Comparison of ENCODE assay signal across 1 cellular context in the genomic region with DNA sequence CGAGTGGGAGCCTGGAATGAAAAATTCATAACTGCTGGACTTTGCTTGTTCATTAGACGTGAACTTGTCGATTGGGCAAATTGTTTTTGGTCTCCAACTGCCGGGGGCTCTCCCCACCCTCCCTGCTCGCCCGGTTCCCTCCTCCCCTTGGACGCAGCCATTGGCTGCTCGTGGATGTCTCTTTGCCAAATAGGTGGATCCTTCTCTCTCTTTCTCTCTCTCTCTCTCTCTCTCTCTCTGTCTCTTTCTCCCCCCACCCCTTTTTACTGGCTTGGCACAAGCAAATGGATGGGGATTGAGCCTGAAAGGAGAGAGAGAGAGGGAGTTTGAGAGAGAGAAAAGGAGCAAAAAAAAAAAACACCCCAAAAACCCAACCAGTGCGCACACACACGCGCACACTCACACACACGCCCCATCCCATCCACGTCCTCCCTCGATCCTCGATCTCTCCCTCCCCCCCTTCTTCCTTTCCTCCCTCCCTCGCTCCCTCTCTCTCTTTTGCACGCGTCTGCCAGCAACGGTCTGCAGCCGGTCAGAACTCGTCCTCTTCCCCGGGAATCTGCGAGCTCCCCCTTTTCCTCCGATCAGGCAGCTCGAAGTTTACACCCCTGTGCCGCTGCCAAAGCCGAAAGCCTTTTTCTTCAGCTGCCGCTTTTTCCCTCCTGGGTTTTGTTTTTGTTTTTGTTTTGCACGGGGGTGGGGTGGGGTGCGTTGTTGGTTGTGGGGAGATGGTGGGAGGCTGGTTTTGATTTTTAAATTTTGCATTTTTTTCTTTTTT.
A peak's percentile ranks its signal among the peaks of the same experiment; 100 is the strongest.
TF ChIP-seq lines count a peak whose summit lies in the region.

No MANE protein-coding gene starts in this region.

TF ChIP-seq in HepG2, 621 proteins besides CTCF, POLR2A, EP300 and RAD21 (continued from another document and continues in another):
- TF ChIP-seq, protein P1, sequence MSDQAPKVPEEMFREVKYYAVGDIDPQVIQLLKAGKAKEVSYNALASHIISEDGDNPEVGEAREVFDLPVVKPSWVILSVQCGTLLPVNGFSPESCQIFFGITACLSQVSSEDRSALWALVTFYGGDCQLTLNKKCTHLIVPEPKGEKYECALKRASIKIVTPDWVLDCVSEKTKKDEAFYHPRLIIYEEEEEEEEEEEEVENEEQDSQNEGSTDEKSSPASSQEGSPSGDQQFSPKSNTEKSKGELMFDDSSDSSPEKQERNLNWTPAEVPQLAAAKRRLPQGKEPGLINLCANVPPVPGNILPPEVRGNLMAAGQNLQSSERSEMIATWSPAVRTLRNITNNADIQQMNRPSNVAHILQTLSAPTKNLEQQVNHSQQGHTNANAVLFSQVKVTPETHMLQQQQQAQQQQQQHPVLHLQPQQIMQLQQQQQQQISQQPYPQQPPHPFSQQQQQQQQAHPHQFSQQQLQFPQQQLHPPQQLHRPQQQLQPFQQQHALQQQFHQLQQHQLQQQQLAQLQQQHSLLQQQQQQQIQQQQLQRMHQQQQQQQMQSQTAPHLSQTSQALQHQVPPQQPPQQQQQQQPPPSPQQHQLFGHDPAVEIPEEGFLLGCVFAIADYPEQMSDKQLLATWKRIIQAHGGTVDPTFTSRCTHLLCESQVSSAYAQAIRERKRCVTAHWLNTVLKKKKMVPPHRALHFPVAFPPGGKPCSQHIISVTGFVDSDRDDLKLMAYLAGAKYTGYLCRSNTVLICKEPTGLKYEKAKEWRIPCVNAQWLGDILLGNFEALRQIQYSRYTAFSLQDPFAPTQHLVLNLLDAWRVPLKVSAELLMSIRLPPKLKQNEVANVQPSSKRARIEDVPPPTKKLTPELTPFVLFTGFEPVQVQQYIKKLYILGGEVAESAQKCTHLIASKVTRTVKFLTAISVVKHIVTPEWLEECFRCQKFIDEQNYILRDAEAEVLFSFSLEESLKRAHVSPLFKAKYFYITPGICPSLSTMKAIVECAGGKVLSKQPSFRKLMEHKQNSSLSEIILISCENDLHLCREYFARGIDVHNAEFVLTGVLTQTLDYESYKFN (CRISPR knock-in tag; conservative IDR thresholded peaks at IDR 0.05): no peak; the same call in 1 of the 2 replicates
- TF ChIP-seq KAT7 (CRISPR knock-in tag; IDR thresholded peaks at IDR 0.05; ENCODE audit: borderline replicate concordance) (0 out of 2 replicates have a peak, but pooled peaks have one; percentile 30), GLI4 (CRISPR knock-in tag; IDR thresholded peaks at IDR 0.05; ENCODE audit: borderline replicate concordance) (no peak), ZIK1 (CRISPR knock-in tag; IDR thresholded peaks at IDR 0.05; ENCODE audit: borderline replicate concordance, low read depth) (no peak; the same call in 1 of the 2 replicates), ZNF569 (CRISPR knock-in tag; IDR thresholded peaks at IDR 0.05; ENCODE audit: borderline replicate concordance) (no peak), POLR2G (IDR thresholded peaks at IDR 0.05; ENCODE audit: low read depth, low read length) (peak; percentile 61), ATF7 (IDR thresholded peaks at IDR 0.05) (no peak), ATF7 (CRISPR knock-in tag; IDR thresholded peaks at IDR 0.05) (no peak), PHF21A (CRISPR knock-in tag; IDR thresholded peaks at IDR 0.05) (peak; percentile 72; the same call in 1 of the 2 replicates), RNF2 (conservative IDR thresholded peaks at IDR 0.05; ENCODE audit: low read depth) (no peak), ADNP (CRISPR knock-in tag; IDR thresholded peaks at IDR 0.05) (no peak), ZNF20 (CRISPR knock-in tag; IDR thresholded peaks at IDR 0.05) (no peak), SOX13 (IDR thresholded peaks at IDR 0.05) (0 out of 2 replicates have a peak, but pooled peaks have one; percentile 25), SOX13 (CRISPR knock-in tag; conservative IDR thresholded peaks at IDR 0.05 in 1 of 2, IDR thresholded peaks at IDR 0.05 in 1 of 2) (peak in 1 of 2 experiments; percentile 6; a peak in 1 of 4 replicates), ZNF724P (CRISPR knock-in tag; IDR thresholded peaks at IDR 0.05; ENCODE audit: borderline replicate concordance) (no peak), STAG1 (CRISPR knock-in tag; IDR thresholded peaks at IDR 0.05) (no peak), CCDC6 (CRISPR knock-in tag; IDR thresholded peaks at IDR 0.05) (no peak), FOSL1 (CRISPR knock-in tag; IDR thresholded peaks at IDR 0.05; ENCODE audit: borderline replicate concordance) (no peak), PHF20 (CRISPR knock-in tag; IDR thresholded peaks at IDR 0.05) (no peak), ZNF768 (CRISPR knock-in tag; IDR thresholded peaks at IDR 0.05) (no peak), ZNF124 (CRISPR knock-in tag; IDR thresholded peaks at IDR 0.05) (no peak; the same call in 1 of the 2 replicates), MEIS2 (CRISPR knock-in tag; IDR thresholded peaks at IDR 0.05) (no peak), RFXAP (CRISPR knock-in tag; IDR thresholded peaks at IDR 0.05; ENCODE audit: borderline replicate concordance) (peak; percentile 62; the same call in 1 of the 2 replicates), ZNF501 (CRISPR knock-in tag; IDR thresholded peaks at IDR 0.05) (no peak), ZNF3 (CRISPR knock-in tag; IDR thresholded peaks at IDR 0.05) (no peak), ZSCAN29 (CRISPR knock-in tag; conservative IDR thresholded peaks at IDR 0.05) (no peak), FOSL2 (CRISPR knock-in tag; IDR thresholded peaks at IDR 0.05) (no peak; the same call in 1 of the 2 replicates), ZNF75D (CRISPR knock-in tag; IDR thresholded peaks at IDR 0.05; ENCODE audit: borderline replicate concordance) (no peak)
- TF ChIP-seq, protein P2, sequence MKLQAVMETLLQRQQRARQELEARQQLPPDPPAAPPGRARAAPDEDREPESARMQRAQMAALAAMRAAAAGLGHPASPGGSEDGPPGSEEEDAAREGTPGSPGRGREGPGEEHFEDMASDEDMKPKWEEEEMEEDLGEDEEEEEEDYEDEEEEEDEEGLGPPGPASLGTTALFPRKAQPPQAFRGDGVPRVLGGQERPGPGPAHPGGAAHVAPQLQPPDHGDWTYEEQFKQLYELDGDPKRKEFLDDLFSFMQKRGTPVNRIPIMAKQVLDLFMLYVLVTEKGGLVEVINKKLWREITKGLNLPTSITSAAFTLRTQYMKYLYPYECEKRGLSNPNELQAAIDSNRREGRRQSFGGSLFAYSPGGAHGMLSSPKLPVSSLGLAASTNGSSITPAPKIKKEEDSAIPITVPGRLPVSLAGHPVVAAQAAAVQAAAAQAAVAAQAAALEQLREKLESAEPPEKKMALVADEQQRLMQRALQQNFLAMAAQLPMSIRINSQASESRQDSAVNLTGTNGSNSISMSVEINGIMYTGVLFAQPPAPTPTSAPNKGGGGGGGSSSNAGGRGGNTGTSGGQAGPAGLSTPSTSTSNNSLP (IDR thresholded peaks at IDR 0.05; ENCODE audit: low read depth, low read length): no peak
- TF ChIP-seq, protein P3, sequence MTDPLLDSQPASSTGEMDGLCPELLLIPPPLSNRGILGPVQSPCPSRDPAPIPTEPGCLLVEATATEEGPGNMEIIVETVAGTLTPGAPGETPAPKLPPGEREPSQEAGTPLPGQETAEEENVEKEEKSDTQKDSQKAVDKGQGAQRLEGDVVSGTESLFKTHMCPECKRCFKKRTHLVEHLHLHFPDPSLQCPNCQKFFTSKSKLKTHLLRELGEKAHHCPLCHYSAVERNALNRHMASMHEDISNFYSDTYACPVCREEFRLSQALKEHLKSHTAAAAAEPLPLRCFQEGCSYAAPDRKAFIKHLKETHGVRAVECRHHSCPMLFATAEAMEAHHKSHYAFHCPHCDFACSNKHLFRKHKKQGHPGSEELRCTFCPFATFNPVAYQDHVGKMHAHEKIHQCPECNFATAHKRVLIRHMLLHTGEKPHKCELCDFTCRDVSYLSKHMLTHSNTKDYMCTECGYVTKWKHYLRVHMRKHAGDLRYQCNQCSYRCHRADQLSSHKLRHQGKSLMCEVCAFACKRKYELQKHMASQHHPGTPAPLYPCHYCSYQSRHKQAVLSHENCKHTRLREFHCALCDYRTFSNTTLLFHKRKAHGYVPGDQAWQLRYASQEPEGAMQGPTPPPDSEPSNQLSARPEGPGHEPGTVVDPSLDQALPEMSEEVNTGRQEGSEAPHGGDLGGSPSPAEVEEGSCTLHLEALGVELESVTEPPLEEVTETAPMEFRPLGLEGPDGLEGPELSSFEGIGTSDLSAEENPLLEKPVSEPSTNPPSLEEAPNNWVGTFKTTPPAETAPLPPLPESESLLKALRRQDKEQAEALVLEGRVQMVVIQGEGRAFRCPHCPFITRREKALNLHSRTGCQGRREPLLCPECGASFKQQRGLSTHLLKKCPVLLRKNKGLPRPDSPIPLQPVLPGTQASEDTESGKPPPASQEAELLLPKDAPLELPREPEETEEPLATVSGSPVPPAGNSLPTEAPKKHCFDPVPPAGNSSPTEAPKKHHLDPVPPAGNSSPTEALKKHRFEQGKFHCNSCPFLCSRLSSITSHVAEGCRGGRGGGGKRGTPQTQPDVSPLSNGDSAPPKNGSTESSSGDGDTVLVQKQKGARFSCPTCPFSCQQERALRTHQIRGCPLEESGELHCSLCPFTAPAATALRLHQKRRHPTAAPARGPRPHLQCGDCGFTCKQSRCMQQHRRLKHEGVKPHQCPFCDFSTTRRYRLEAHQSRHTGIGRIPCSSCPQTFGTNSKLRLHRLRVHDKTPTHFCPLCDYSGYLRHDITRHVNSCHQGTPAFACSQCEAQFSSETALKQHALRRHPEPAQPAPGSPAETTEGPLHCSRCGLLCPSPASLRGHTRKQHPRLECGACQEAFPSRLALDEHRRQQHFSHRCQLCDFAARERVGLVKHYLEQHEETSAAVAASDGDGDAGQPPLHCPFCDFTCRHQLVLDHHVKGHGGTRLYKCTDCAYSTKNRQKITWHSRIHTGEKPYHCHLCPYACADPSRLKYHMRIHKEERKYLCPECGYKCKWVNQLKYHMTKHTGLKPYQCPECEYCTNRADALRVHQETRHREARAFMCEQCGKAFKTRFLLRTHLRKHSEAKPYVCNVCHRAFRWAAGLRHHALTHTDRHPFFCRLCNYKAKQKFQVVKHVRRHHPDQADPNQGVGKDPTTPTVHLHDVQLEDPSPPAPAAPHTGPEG (CRISPR knock-in tag; IDR thresholded peaks at IDR 0.05): no peak
- TF ChIP-seq, protein P4, sequence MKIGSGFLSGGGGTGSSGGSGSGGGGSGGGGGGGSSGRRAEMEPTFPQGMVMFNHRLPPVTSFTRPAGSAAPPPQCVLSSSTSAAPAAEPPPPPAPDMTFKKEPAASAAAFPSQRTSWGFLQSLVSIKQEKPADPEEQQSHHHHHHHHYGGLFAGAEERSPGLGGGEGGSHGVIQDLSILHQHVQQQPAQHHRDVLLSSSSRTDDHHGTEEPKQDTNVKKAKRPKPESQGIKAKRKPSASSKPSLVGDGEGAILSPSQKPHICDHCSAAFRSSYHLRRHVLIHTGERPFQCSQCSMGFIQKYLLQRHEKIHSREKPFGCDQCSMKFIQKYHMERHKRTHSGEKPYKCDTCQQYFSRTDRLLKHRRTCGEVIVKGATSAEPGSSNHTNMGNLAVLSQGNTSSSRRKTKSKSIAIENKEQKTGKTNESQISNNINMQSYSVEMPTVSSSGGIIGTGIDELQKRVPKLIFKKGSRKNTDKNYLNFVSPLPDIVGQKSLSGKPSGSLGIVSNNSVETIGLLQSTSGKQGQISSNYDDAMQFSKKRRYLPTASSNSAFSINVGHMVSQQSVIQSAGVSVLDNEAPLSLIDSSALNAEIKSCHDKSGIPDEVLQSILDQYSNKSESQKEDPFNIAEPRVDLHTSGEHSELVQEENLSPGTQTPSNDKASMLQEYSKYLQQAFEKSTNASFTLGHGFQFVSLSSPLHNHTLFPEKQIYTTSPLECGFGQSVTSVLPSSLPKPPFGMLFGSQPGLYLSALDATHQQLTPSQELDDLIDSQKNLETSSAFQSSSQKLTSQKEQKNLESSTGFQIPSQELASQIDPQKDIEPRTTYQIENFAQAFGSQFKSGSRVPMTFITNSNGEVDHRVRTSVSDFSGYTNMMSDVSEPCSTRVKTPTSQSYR (CRISPR knock-in tag; IDR thresholded peaks at IDR 0.05; ENCODE audit: borderline replicate concordance): peak; percentile 31; the same call in 1 of the 2 replicates
- TF ChIP-seq, protein P5, sequence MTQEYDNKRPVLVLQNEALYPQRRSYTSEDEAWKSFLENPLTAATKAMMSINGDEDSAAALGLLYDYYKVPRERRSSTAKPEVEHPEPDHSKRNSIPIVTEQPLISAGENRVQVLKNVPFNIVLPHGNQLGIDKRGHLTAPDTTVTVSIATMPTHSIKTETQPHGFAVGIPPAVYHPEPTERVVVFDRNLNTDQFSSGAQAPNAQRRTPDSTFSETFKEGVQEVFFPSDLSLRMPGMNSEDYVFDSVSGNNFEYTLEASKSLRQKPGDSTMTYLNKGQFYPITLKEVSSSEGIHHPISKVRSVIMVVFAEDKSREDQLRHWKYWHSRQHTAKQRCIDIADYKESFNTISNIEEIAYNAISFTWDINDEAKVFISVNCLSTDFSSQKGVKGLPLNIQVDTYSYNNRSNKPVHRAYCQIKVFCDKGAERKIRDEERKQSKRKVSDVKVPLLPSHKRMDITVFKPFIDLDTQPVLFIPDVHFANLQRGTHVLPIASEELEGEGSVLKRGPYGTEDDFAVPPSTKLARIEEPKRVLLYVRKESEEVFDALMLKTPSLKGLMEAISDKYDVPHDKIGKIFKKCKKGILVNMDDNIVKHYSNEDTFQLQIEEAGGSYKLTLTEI (CRISPR knock-in tag; conservative IDR thresholded peaks at IDR 0.05): no peak
- TF ChIP-seq, protein P6, sequence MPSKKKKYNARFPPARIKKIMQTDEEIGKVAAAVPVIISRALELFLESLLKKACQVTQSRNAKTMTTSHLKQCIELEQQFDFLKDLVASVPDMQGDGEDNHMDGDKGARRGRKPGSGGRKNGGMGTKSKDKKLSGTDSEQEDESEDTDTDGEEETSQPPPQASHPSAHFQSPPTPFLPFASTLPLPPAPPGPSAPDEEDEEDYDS (CRISPR knock-in tag; IDR thresholded peaks at IDR 0.05): peak; percentile 43; the same call in 1 of the 2 replicates
- TF ChIP-seq, protein P7, sequence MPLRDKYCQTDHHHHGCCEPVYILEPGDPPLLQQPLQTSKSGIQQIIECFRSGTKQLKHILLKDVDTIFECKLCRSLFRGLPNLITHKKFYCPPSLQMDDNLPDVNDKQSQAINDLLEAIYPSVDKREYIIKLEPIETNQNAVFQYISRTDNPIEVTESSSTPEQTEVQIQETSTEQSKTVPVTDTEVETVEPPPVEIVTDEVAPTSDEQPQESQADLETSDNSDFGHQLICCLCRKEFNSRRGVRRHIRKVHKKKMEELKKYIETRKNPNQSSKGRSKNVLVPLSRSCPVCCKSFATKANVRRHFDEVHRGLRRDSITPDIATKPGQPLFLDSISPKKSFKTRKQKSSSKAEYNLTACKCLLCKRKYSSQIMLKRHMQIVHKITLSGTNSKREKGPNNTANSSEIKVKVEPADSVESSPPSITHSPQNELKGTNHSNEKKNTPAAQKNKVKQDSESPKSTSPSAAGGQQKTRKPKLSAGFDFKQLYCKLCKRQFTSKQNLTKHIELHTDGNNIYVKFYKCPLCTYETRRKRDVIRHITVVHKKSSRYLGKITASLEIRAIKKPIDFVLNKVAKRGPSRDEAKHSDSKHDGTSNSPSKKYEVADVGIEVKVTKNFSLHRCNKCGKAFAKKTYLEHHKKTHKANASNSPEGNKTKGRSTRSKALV (CRISPR knock-in tag; IDR thresholded peaks at IDR 0.05): no peak
- TF ChIP-seq, protein P8, sequence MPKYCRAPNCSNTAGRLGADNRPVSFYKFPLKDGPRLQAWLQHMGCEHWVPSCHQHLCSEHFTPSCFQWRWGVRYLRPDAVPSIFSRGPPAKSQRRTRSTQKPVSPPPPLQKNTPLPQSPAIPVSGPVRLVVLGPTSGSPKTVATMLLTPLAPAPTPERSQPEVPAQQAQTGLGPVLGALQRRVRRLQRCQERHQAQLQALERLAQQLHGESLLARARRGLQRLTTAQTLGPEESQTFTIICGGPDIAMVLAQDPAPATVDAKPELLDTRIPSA (CRISPR knock-in tag; IDR thresholded peaks at IDR 0.05; ENCODE audit: borderline replicate concordance): no peak
